8 cellular contexts compared by ENCODE assay signal in genomic region chr10:71285180-71285545, GRCh38. TPM values are rescaled to one million over a fixed set of nuclear protein-coding genes. Genes with fewer than 3 reads are reported as not detected.
A peak's percentile ranks its signal among the peaks of the same experiment; 100 is the strongest.
DNase-seq lines count a peak whose midpoint lies in the region; ATAC-seq and TF ChIP-seq lines count a peak whose summit lies in the region.

No MANE protein-coding gene starts in this region.

- no peaks in the 10 kb centered on the region for H3K36me3 Mint-ChIP-seq in activated CD4-positive, alpha-beta memory T cell treated with anti-CD3 and anti-CD28 coated beads, Interleukin-2, amount 10 ng/mL, durations not matched to agents 7 days and 5 days (ENCODE audit: low read depth)

- no peaks in the 10 kb centered on the region for H4K20me1 ChIP-seq in fibroblast of lung (ENCODE audit: control insufficient read depth, extremely low read depth, insufficient read depth, low read length)

- H3K4me3 ChIP-seq in GM06990 (replicated peaks; ENCODE audit: low read depth, low read length) (no peak overlapping the region), fibroblast of lung (replicated peaks in 1 of 4; ENCODE audit: control extremely low read depth in 1 of 4, insufficient read depth in 1 of 4, low read depth in 3 of 4, low read length in 4 of 4) (no peak overlapping the region)

- H3K36me3 ChIP-seq in GM06990 (ENCODE audit: control insufficient read depth, insufficient read depth, low read length) (no peaks in the 10 kb centered on the region), fibroblast of lung (ENCODE audit: control insufficient read depth, insufficient read depth, low read length) (no peaks in the 10 kb centered on the region)

- H3K27me3 Mint-ChIP-seq in activated CD4-positive, alpha-beta memory T cell treated with anti-CD3 and anti-CD28 coated beads, Interleukin-2, amount 10 ng/mL, durations not matched to agents 7 days and 5 days = no peaks in the 10 kb centered on the region

- no peaks in the 10 kb centered on the region; the same call in 1 of the 2 replicates for H3K27me3 ChIP-seq in GM06990 (replicated peaks; ENCODE audit: control insufficient read depth, insufficient read depth, low read length)
- H3K27me3 ChIP-seq in fibroblast of lung (ENCODE audit: control insufficient read depth, insufficient read depth, low read length) = no peaks in the 10 kb centered on the region

- TF ChIP-seq CTCF in GM06990 (IDR thresholded peaks at IDR 0.05; ENCODE audit: insufficient read depth, low read length, poor library complexity, severe bottlenecking) = peak; percentile 75
- peak; percentile 66 to 70 for TF ChIP-seq CTCF in fibroblast of lung (conservative IDR thresholded peaks at IDR 0.05 in 1 of 2, IDR thresholded peaks at IDR 0.05 in 1 of 2; ENCODE audit: low read depth in 1 of 2, low read length in 2 of 2)

- ATAC-seq in HG03442 (IDR thresholded peaks at IDR 0.05; ENCODE audit: unreplicated experiment) (no peak), GM19324 (IDR thresholded peaks at IDR 0.05; ENCODE audit: low FRiP score, unreplicated experiment) (no peak)

- no peak overlapping the region for H2AFZ ChIP-seq in fibroblast of lung (ENCODE audit: low read length)

- POLR2A ChIA-PET in activated CD4-positive, alpha-beta memory T cell treated with anti-CD3 and anti-CD28 coated beads, Interleukin-2, amount 10 ng/mL, durations not matched to agents 7 days and 5 days (lab: Charles Lee) = no interaction called here

- H3K4me3 Mint-ChIP-seq in activated CD4-positive, alpha-beta memory T cell treated with anti-CD3 and anti-CD28 coated beads, Interleukin-2, amount 10 ng/mL, durations not matched to agents 7 days and 5 days = no peak overlapping the region

- H3K27ac Mint-ChIP-seq in activated CD4-positive, alpha-beta memory T cell treated with anti-CD3 and anti-CD28 coated beads, Interleukin-2, amount 10 ng/mL, durations not matched to agents 7 days and 5 days = no peak overlapping the region

- H3K4me2 ChIP-seq in fibroblast of lung (ENCODE audit: extremely low read depth, insufficient read depth, low read length) = no peak overlapping the region

- H3K4me1 ChIP-seq in fibroblast of lung (ENCODE audit: control insufficient read depth, extremely low read depth, insufficient read depth, low read length) = no peaks in the 10 kb centered on the region

- H3K79me2 ChIP-seq in fibroblast of lung (ENCODE audit: control insufficient read depth, insufficient read depth, low read length) = no peaks in the 10 kb centered on the region

- no peaks in the 10 kb centered on the region for H3K9me3 Mint-ChIP-seq in activated CD4-positive, alpha-beta memory T cell treated with anti-CD3 and anti-CD28 coated beads, Interleukin-2, amount 10 ng/mL, durations not matched to agents 7 days and 5 days

- no peak overlapping the region for H3K27ac ChIP-seq in fibroblast of lung (ENCODE audit: insufficient read depth, low read length)

- H3K9ac ChIP-seq in fibroblast of lung (ENCODE audit: insufficient read depth, low read length) = no peak overlapping the region

- no peaks in the 10 kb centered on the region for H3K4me1 Mint-ChIP-seq in activated CD4-positive, alpha-beta memory T cell treated with anti-CD3 and anti-CD28 coated beads, Interleukin-2, amount 10 ng/mL, durations not matched to agents 7 days and 5 days

- no peak for DNase-seq in GM06990 (ENCODE audit: extremely low read depth, insufficient read length)
- peak; percentile 23 for DNase-seq in LoVo (ENCODE audit: low spot score)
- DNase-seq in activated CD4-positive, alpha-beta memory T cell treated with anti-CD3 and anti-CD28 coated beads, Interleukin-2, amount 10 ng/mL, durations not matched to agents 7 days and 5 days = peak; percentile 25
- DNase-seq in fibroblast of lung (ENCODE audit: low read depth in 2 of 2) = peak; percentile 16 to 37
- DNase-seq in nucleus accumbens (lab: John Stamatoyannopoulos, UW) = peak in 38 of 56 donors; percentile 7 to 71 (median 34)
- DNase-seq in SIG-M5 treated with dmso at 0.1 percent for 504 hours (lab: John Stamatoyannopoulos, UW; ENCODE audit: unreplicated experiment) = no peak

- CTCF ChIA-PET in activated CD4-positive, alpha-beta memory T cell treated with anti-CD3 and anti-CD28 coated beads, Interleukin-2, amount 10 ng/mL, durations not matched to agents 7 days and 5 days (lab: Charles Lee) = interaction anchor here (0.7 to 2.0 kb wide), 3 partner anchors 14 to 361 kb away, joined by 3 to 7 read pairs (median 6); no protein-coding TSS in a partner anchor

- no peaks in the 10 kb centered on the region for H3K9me3 ChIP-seq in fibroblast of lung (ENCODE audit: control insufficient read depth, insufficient read depth, low read depth, low read length)

RNA-seq across cellular contexts. Expression of gene SLC29A3, which starts 33.9 kb away (rescaled TPM):
- total RNA-seq in activated CD4-positive, alpha-beta memory T cell treated with anti-CD3 and anti-CD28 coated beads, Interleukin-2, amount 10 ng/mL, durations not matched to agents 7 days and 5 days = 1 to 10 TPM; 2.6 to 3.2 TPM
- 2.1 and 2.3 TPM in 2 replicates for total RNA-seq in fibroblast of lung
- 0.89 and 0.90 TPM in 2 replicates for polyA plus RNA-seq in fibroblast of lung
- polyA plus RNA-seq in fibroblast of lung (2012) = 2.4 and 2.7 TPM in 2 replicates
- polyA minus RNA-seq in fibroblast of lung (ENCODE audit: low replicate concordance) = 6.7 and 7.2 TPM in 2 replicates

Comparison
In these comparisons a context has a peak if more than half of its experiments do, and no peak if none do; other contexts are left out.
1. DNase-seq: peak in LoVo (single experiment), activated CD4-positive, alpha-beta memory T cell treated with anti-CD3 and anti-CD28 coated beads, Interleukin-2, amount 10 ng/mL, durations not matched to agents 7 days and 5 days (single experiment), fibroblast of lung (2 of 2) and nucleus accumbens (38 of 56); none in GM06990 (single experiment) and SIG-M5 treated with dmso at 0.1 percent for 504 hours (single experiment).